ENCODE assay signal across 20 cellular contexts in genomic region chr7:6656413-6656812, GRCh38.
"Had no signal": no experiment of that assay in that cellular context is flagged by ENCODE, and none has a peak within 500 bp of the region (broad histone marks: within the 10 kb centered on the region; RNA-seq: fewer than 3 reads in every experiment).

No MANE protein-coding gene starts in this region.

- FAIRE-seq: keratinocyte had no signal

- H3K4me3 ChIP-seq: esophagus squamous epithelium, gastroesophageal sphincter, left ventricle myocardium inferior, lung, right atrium auricular region, testis, tibial nerve had no signal

- H3K4me1 ChIP-seq: gastroesophageal sphincter, left ventricle myocardium inferior, right atrium auricular region, testis, tibial nerve had no signal

- H3K27me3 ChIP-seq: esophagus squamous epithelium, right atrium auricular region, testis, tibial nerve had no signal

- DNase-seq: effector memory CD4-positive, alpha-beta T cell; esophagus squamous epithelium; foreskin fibroblast; glutamatergic neuron; immature natural killer cell; left cardiac atrium; left ventricle myocardium inferior; mesenchymal stem cell; naive thymus-derived CD4-positive, alpha-beta T cell; nephron progenitor cell; stimulated activated CD4-positive, alpha-beta T cell treated with anti-CD3 and anti-CD28 coated beads, Interleukin-4, amount 100 ng/mL, for 1 hour; stimulated activated CD8-positive, alpha-beta memory T cell treated with anti-CD3 and anti-CD28 coated beads, Interleukin-4, amount 100 ng/mL, for 48 hours; testis had no signal

- H3K9me3 ChIP-seq: testis had no signal

- H3K27ac ChIP-seq: epithelial cell of prostate, esophagus squamous epithelium, gastroesophageal sphincter, left ventricle myocardium inferior, right atrium auricular region, testis, tibial nerve had no signal

- ATAC-seq: gastroesophageal sphincter; left cardiac atrium; naive thymus-derived CD4-positive, alpha-beta T cell; stimulated activated effector memory CD8-positive, alpha-beta T cell treated with anti-CD3 and anti-CD28 coated beads, Interleukin-12 subunit alpha, Interleukin-12 subunit beta, amount 100 ng/mL, for 72 hours had no signal
